10 cellular contexts compared by ENCODE assay signal in the genomic region with DNA sequence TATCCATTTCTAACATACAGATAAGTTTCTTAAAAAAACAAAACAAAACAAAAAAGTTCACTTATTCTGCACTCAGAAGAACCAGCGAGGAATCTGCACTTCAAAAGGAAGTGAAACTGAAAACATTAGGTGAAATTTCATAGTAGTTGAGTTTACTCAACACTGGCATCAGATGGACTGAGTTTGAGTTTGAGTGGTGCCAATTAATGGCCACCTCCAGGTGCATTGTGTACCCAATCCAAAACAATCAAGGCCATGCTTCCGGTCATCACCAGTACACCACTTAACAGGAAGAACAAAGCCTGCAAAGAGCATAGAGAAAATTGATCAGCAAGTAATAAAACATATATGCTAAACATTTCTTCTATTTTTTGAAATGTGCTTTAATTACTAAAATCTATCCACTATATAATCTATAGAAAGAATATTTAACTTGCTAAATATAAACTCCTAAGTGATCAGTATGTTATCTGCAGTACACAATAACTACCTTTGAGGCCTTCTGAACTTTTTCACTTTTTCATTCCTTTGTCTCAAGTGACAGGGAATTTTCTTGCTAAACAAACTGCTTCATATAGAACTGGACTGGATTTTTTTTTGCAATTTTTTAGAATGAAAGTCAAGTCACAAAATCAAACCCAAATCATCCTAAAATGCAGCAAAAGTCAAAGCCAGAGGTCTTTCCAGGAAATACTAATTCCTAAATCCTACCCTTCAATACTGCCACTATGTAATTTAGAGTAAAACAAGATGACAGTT. TPM values are rescaled to one million over a fixed set of nuclear protein-coding genes. Genes with fewer than 3 reads are reported as not detected.
DNase-seq lines count a peak whose midpoint lies in the region; ATAC-seq and TF ChIP-seq lines count a peak whose summit lies in the region.
"Had no signal": no experiment of that assay in that cellular context is flagged by ENCODE, and none has a peak within 500 bp of the region (broad histone marks: within the 10 kb centered on the region; RNA-seq: fewer than 3 reads in every experiment).

No MANE protein-coding gene starts in this region.

- peaks cover 6% of the 10 kb centered on the region; the same call in 1 of the 2 replicates for H3K4me1 ChIP-seq in Caco-2

- intact Hi-C loops in Caco-2 (cut with micrococcal nuclease; ENCODE audit: unreplicated experiment) = loop anchor here (5.0 kb wide), 1 partner anchor 661 kb away; no protein-coding TSS in a partner anchor

- CTCF ChIA-PET in Caco-2 (lab: Charles Lee) = no interaction called here

- no peaks in the 10 kb centered on the region for H3K9me3 ChIP-seq in Caco-2
- H3K9me3 ChIP-seq: ascending aorta had no signal

- POLR2A ChIA-PET in Caco-2 (lab: Charles Lee) = no interaction called here

- peak overlapping the region in 2 of 4 donors; percentile 34 to 59 for H3K4me3 Mint-ChIP-seq in IgD-negative memory B cell
- no peak overlapping the region for H3K4me3 Mint-ChIP-seq in Caco-2 (ENCODE audit: unreplicated experiment)

- H3K27me3 Mint-ChIP-seq in IgD-negative memory B cell (no peaks in the 10 kb centered on the region), Caco-2 (ENCODE audit: insufficient read depth, unreplicated experiment) (no peaks in the 10 kb centered on the region)

- DNase-seq in germinal center (ENCODE audit: low spot score) (peak; percentile 35), Caco-2 (no peak), midbrain (lab: John Stamatoyannopoulos, UW) (no peak), NCI-H69 (lab: John Stamatoyannopoulos, UW) (no peak), amygdala (lab: John Stamatoyannopoulos, UW) (no peak)
- DNase-seq: kidney glomerular epithelial cell had no signal

- no peak for TF ChIP-seq CTCF in Caco-2 (IDR thresholded peaks at IDR 0.05; ENCODE audit: insufficient read depth in 1 of 2, low read depth in 1 of 2, low read length in 1 of 2, severe bottlenecking in 1 of 2, unreplicated experiment in 1 of 2)

- BruUV-seq in Caco-2 (replicated peaks; lab: Mats Ljungman, UMichigan) = no TSS peak

- H3K27ac Mint-ChIP-seq in IgD-negative memory B cell = peak overlapping the region; percentile 6 to 86 (median 83)
- H3K27ac Mint-ChIP-seq in Caco-2 (ENCODE audit: unreplicated experiment) = no peak overlapping the region

- peaks cover 18 to 46% (median 21%) of the 10 kb centered on the region in 3 donors for H3K4me1 Mint-ChIP-seq in IgD-negative memory B cell
- H3K4me1 Mint-ChIP-seq in Caco-2 (ENCODE audit: low read depth, unreplicated experiment) = no peaks in the 10 kb centered on the region

- peaks cover 9% of the 10 kb centered on the region for H3K36me3 ChIP-seq in Caco-2 (ENCODE audit: control insufficient read depth, insufficient read depth, low read length)

- H3K27me3 ChIP-seq in Caco-2 (replicated peaks; ENCODE audit: control insufficient read depth, insufficient read depth, low read length) = no peaks in the 10 kb centered on the region
- H3K27me3 ChIP-seq: ascending aorta had no signal

- H3K9me3 Mint-ChIP-seq in IgD-negative memory B cell (no peaks in the 10 kb centered on the region), Caco-2 (ENCODE audit: unreplicated experiment) (no peaks in the 10 kb centered on the region)

- ATAC-seq in GM18520 (IDR thresholded peaks at IDR 0.05; ENCODE audit: unreplicated experiment) = peak; percentile 75
- peak; percentile 64 for ATAC-seq in GM21717 (IDR thresholded peaks at IDR 0.05; ENCODE audit: unreplicated experiment)

- H3K4me3 ChIP-seq in Caco-2 (ENCODE audit: low read depth, low read length) = no peak overlapping the region
- H3K4me3 ChIP-seq: ascending aorta had no signal

- H3K36me3 Mint-ChIP-seq in IgD-negative memory B cell = peaks cover 9% of the 10 kb centered on the region
- H3K36me3 Mint-ChIP-seq in Caco-2 (ENCODE audit: insufficient read depth, unreplicated experiment) = peaks cover 93% of the 10 kb centered on the region

RNA-seq across cellular contexts. Expression of gene SLC38A2, which starts 11.5 kb away (rescaled TPM):
- polyA plus RNA-seq in IgD-negative memory B cell = 51.1 TPM
- total RNA-seq in Caco-2 (2022) = 317 and 331 TPM in 2 replicates
